1 cellular context compared by ENCODE assay signal in the genomic region with DNA sequence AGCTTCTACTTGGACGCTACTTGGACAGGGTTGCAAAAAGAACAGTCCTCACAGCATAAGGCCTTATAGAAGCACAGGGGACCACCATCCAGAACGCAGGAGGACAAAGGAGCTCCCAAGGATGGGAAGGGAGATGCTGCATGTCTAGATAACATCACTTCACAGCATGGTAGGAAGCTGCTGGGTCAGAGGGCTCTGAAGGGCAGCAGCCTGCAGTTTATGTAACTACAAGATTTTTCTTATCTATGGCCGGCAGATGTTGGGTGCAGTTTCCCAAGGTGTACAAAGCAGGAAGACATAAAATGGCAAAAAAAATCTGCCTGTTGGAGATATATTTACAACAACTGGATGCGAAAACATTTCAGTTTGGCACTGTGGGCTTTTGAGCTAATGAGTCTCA.
A peak's percentile ranks its signal among the peaks of the same experiment; 100 is the strongest.
TF ChIP-seq lines count a peak whose summit lies in the region.

No MANE protein-coding gene starts in this region.

TF ChIP-seq in K562, 482 proteins besides CTCF, POLR2A, EP300 and RAD21 (continued from another document and continues in another):
- TF ChIP-seq, protein P1, sequence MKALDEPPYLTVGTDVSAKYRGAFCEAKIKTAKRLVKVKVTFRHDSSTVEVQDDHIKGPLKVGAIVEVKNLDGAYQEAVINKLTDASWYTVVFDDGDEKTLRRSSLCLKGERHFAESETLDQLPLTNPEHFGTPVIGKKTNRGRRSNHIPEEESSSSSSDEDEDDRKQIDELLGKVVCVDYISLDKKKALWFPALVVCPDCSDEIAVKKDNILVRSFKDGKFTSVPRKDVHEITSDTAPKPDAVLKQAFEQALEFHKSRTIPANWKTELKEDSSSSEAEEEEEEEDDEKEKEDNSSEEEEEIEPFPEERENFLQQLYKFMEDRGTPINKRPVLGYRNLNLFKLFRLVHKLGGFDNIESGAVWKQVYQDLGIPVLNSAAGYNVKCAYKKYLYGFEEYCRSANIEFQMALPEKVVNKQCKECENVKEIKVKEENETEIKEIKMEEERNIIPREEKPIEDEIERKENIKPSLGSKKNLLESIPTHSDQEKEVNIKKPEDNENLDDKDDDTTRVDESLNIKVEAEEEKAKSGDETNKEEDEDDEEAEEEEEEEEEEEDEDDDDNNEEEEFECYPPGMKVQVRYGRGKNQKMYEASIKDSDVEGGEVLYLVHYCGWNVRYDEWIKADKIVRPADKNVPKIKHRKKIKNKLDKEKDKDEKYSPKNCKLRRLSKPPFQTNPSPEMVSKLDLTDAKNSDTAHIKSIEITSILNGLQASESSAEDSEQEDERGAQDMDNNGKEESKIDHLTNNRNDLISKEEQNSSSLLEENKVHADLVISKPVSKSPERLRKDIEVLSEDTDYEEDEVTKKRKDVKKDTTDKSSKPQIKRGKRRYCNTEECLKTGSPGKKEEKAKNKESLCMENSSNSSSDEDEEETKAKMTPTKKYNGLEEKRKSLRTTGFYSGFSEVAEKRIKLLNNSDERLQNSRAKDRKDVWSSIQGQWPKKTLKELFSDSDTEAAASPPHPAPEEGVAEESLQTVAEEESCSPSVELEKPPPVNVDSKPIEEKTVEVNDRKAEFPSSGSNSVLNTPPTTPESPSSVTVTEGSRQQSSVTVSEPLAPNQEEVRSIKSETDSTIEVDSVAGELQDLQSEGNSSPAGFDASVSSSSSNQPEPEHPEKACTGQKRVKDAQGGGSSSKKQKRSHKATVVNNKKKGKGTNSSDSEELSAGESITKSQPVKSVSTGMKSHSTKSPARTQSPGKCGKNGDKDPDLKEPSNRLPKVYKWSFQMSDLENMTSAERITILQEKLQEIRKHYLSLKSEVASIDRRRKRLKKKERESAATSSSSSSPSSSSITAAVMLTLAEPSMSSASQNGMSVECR (CRISPR knock-in tag; IDR thresholded peaks at IDR 0.05): no peak
- no peak for TF ChIP-seq SRF (CRISPR knock-in tag; IDR thresholded peaks at IDR 0.05)
- TF ChIP-seq SOX6 (IDR thresholded peaks at IDR 0.05): peak; percentile 89
- no peak for TF ChIP-seq SREBF2 (CRISPR knock-in tag; IDR thresholded peaks at IDR 0.05)
- no peak for TF ChIP-seq CCAR2 (IDR thresholded peaks at IDR 0.05; ENCODE audit: low read depth, low read length)
- no peak for TF ChIP-seq ZNF764 (CRISPR knock-in tag; IDR thresholded peaks at IDR 0.05; ENCODE audit: low read depth)
- TF ChIP-seq CBX1 (IDR thresholded peaks at IDR 0.05; ENCODE audit: low read depth): no peak
- no peak for TF ChIP-seq BCOR (IDR thresholded peaks at IDR 0.05)
- TF ChIP-seq, protein P2, sequence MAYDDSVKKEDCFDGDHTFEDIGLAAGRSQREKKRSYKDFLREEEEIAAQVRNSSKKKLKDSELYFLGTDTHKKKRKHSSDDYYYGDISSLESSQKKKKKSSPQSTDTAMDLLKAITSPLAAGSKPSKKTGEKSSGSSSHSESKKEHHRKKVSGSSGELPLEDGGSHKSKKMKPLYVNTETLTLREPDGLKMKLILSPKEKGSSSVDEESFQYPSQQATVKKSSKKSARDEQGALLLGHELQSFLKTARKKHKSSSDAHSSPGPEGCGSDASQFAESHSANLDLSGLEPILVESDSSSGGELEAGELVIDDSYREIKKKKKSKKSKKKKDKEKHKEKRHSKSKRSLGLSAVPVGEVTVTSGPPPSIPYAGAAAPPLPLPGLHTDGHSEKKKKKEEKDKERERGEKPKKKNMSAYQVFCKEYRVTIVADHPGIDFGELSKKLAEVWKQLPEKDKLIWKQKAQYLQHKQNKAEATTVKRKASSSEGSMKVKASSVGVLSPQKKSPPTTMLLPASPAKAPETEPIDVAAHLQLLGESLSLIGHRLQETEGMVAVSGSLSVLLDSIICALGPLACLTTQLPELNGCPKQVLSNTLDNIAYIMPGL (CRISPR knock-in tag; IDR thresholded peaks at IDR 0.05): no peak
- TF ChIP-seq, protein P3, sequence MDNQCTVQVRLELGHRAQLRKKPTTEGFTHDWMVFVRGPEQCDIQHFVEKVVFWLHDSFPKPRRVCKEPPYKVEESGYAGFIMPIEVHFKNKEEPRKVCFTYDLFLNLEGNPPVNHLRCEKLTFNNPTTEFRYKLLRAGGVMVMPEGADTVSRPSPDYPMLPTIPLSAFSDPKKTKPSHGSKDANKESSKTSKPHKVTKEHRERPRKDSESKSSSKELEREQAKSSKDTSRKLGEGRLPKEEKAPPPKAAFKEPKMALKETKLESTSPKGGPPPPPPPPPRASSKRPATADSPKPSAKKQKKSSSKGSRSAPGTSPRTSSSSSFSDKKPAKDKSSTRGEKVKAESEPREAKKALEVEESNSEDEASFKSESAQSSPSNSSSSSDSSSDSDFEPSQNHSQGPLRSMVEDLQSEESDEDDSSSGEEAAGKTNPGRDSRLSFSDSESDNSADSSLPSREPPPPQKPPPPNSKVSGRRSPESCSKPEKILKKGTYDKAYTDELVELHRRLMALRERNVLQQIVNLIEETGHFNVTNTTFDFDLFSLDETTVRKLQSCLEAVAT (IDR thresholded peaks at IDR 0.05): no peak
- TF ChIP-seq, protein P4, sequence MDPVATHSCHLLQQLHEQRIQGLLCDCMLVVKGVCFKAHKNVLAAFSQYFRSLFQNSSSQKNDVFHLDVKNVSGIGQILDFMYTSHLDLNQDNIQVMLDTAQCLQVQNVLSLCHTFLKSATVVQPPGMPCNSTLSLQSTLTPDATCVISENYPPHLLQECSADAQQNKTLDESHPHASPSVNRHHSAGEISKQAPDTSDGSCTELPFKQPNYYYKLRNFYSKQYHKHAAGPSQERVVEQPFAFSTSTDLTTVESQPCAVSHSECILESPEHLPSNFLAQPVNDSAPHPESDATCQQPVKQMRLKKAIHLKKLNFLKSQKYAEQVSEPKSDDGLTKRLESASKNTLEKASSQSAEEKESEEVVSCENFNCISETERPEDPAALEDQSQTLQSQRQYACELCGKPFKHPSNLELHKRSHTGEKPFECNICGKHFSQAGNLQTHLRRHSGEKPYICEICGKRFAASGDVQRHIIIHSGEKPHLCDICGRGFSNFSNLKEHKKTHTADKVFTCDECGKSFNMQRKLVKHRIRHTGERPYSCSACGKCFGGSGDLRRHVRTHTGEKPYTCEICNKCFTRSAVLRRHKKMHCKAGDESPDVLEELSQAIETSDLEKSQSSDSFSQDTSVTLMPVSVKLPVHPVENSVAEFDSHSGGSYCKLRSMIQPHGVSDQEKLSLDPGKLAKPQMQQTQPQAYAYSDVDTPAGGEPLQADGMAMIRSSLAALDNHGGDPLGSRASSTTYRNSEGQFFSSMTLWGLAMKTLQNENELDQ (CRISPR knock-in tag; IDR thresholded peaks at IDR 0.05; ENCODE audit: borderline replicate concordance): no peak
- TF ChIP-seq, protein P5, sequence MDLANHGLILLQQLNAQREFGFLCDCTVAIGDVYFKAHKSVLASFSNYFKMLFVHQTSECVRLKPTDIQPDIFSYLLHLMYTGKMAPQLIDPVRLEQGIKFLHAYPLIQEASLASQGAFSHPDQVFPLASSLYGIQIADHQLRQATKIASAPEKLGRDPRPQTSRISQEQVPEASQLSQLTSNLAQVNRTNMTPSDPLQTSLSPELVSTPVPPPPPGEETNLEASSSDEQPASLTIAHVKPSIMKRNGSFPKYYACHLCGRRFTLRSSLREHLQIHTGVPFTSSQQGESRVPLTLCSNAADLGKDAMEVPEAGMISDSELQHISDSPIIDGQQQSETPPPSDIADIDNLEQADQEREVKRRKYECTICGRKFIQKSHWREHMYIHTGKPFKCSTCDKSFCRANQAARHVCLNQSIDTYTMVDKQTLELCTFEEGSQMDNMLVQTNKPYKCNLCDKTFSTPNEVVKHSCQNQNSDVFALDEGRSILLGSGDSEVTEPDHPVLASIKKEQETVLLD (IDR thresholded peaks at IDR 0.05): no peak
- TF ChIP-seq RBM34 (IDR thresholded peaks at IDR 0.05; ENCODE audit: borderline replicate concordance, insufficient read depth, low read length): no peak
- no peak for TF ChIP-seq TCF7 (IDR thresholded peaks at IDR 0.05; ENCODE audit: borderline replicate concordance)
- TF ChIP-seq XRCC3 (IDR thresholded peaks at IDR 0.05): no peak
- TF ChIP-seq ETS2 (tag; IDR thresholded peaks at IDR 0.05; ENCODE audit: borderline replicate concordance, poor library complexity, severe bottlenecking): no peak
- TF ChIP-seq ZNF785 (CRISPR knock-in tag; IDR thresholded peaks at IDR 0.05): no peak
- TF ChIP-seq PTTG1 (tag; IDR thresholded peaks at IDR 0.05; ENCODE audit: low read depth): no peak
- no peak for TF ChIP-seq RUNX1 (IDR thresholded peaks at IDR 0.05; ENCODE audit: low read depth)
- TF ChIP-seq MGA (IDR thresholded peaks at IDR 0.05): no peak
- TF ChIP-seq RB1 (IDR thresholded peaks at IDR 0.05; ENCODE audit: low read depth): no peak
- TF ChIP-seq ILK (tag; IDR thresholded peaks at IDR 0.05; ENCODE audit: borderline replicate concordance, low read depth): no peak
- TF ChIP-seq ZNF347 (CRISPR knock-in tag; IDR thresholded peaks at IDR 0.05; ENCODE audit: low read depth): no peak
- no peak for TF ChIP-seq SMAD3 (CRISPR knock-in tag; conservative IDR thresholded peaks at IDR 0.05)
- no peak for TF ChIP-seq GTF2F1 (IDR thresholded peaks at IDR 0.05; ENCODE audit: low read depth, low read length)
- TF ChIP-seq FOXO4 (CRISPR knock-in tag; IDR thresholded peaks at IDR 0.05): no peak
- no peak for TF ChIP-seq POU5F1 (IDR thresholded peaks at IDR 0.05; ENCODE audit: borderline replicate concordance, low read depth, low read length, partially characterized antibody)
- TF ChIP-seq ZNF24 (IDR thresholded peaks at IDR 0.05): no peak
- no peak for TF ChIP-seq SIRT6 (IDR thresholded peaks at IDR 0.05; ENCODE audit: low read depth, low read length)
